Comparison of ENCODE assay signal across 8 cellular contexts in genomic region chr1:149848811-149849210, GRCh38. TPM values are rescaled to one million over a fixed set of nuclear protein-coding genes. Genes with fewer than 3 reads are reported as not detected.
DNase-seq lines count a peak whose midpoint lies in the region; ATAC-seq and TF ChIP-seq lines count a peak whose summit lies in the region.

No MANE protein-coding gene starts in this region.

- H3K4me3 Mint-ChIP-seq in IgD-negative memory B cell, result peak overlapping the region; percentile 91 to 95 (median 94)

- peak overlapping the region; percentile 96; the same call in 1 of the 2 replicates for H3K27ac ChIP-seq in C4-2B

- no peaks in the 10 kb centered on the region for H3K9me3 ChIP-seq in mononuclear cell (ENCODE audit: low read depth, low read length)

- no peaks in the 10 kb centered on the region for H3K9me3 Mint-ChIP-seq in IgD-negative memory B cell

- H3K27ac Mint-ChIP-seq in IgD-negative memory B cell, result peak overlapping the region; percentile 4 to 75 (median 16)

- TF ChIP-seq CTCF in C4-2B (conservative IDR thresholded peaks at IDR 0.05) (no peak), astrocyte of the spinal cord (IDR thresholded peaks at IDR 0.05; ENCODE audit: low read depth, low read length) (no peak)

- H3K4me3 ChIP-seq in astrocyte of the spinal cord (ENCODE audit: low read depth, low read length) (peak overlapping the region; percentile 65), mononuclear cell (ENCODE audit: low read length) (peak overlapping the region; percentile 42)

- H3K4me1 ChIP-seq in mononuclear cell (ENCODE audit: insufficient read depth, low read length), result peaks cover 52% of the 10 kb centered on the region

- H3K27me3 Mint-ChIP-seq in IgD-negative memory B cell, result no peaks in the 10 kb centered on the region

- DNase-seq in astrocyte of the spinal cord (ENCODE audit: low read depth, low spot score), result peak; percentile 10
- no peak for DNase-seq in LoVo (ENCODE audit: low spot score)
- DNase-seq in foreskin melanocyte, result no peak
- DNase-seq in stimulated activated CD4-positive, alpha-beta T cell treated with anti-CD3 and anti-CD28 coated beads, Interleukin-15, amount 100 ng/mL, for 24 hours, result no peak

- no peak for ATAC-seq in GM19463 (IDR thresholded peaks at IDR 0.05; ENCODE audit: unreplicated experiment)

- peaks cover 5% of the 10 kb centered on the region for H3K36me3 Mint-ChIP-seq in IgD-negative memory B cell

- in situ Hi-C loops in astrocyte of the spinal cord (cut with HindIII; ENCODE audit: low sequenced_read_pairs), result no loop called here

- H3K4me1 Mint-ChIP-seq in IgD-negative memory B cell, result peaks cover 33 to 45% (median 41%) of the 10 kb centered on the region in 3 donors

- no peaks in the 10 kb centered on the region for H3K27me3 ChIP-seq in mononuclear cell (ENCODE audit: insufficient read depth, low read length)

RNA-seq across cellular contexts. Expression of gene BOLA1, which starts 50.6 kb away (rescaled TPM):
- 29.1 TPM for polyA plus RNA-seq in IgD-negative memory B cell
- 4.0 TPM for total RNA-seq in mononuclear cell
